In the genomic region with DNA sequence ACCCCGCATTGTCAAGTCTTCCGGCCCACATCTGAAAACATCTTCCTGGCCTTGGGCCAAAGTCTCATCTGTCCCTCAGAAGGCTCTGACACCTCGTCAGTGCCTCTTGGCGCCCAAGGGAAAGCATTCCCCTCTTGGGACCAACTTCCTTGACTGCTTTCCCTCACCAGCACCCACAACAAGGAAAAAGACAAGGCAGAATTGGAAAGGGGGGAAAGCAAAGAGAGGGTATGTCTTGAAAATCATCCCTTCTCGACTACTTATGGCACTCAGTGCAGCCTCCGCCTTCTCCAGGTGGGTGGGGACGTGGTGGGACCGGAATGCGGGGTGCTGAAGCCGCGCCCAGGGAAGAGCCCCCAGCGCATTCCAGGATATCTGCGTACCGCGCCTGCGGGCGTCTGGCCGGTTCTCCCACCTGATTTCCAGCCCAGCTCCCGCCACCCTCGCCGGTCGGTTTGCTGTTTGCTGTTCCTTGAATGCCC, we compare ENCODE assay signal across 8 cellular contexts. TPM values are rescaled to one million over a fixed set of nuclear protein-coding genes. Genes with fewer than 3 reads are reported as not detected.
DNase-seq lines count a peak whose midpoint lies in the region; ATAC-seq and TF ChIP-seq lines count a peak whose summit lies in the region.

No MANE protein-coding gene starts in this region.

- in situ Hi-C loops in HAP-1 (cut with MboI; ENCODE audit: low sequenced_read_pairs), result no loop called here

- intact Hi-C loops in Caco-2 (cut with micrococcal nuclease; ENCODE audit: unreplicated experiment), result loop anchor here (1.0 to 2.0 kb wide), 2 partner anchors 22 to 41 kb away; a partner anchor contains a TSS

- ATAC-seq in GM19463 (IDR thresholded peaks at IDR 0.05; ENCODE audit: unreplicated experiment) (no peak), GM18909 (IDR thresholded peaks at IDR 0.05; ENCODE audit: poor library complexity, unreplicated experiment) (no peak)

- peaks cover 24% of the 10 kb centered on the region for H3K4me1 Mint-ChIP-seq in Caco-2 (ENCODE audit: low read depth, unreplicated experiment)
- H3K4me1 Mint-ChIP-seq in nephron, result peaks cover 56% of the 10 kb centered on the region

- H3K9me3 Mint-ChIP-seq in Caco-2 (ENCODE audit: unreplicated experiment), result no peaks in the 10 kb centered on the region
- H3K9me3 Mint-ChIP-seq in nephron, result no peaks in the 10 kb centered on the region

- H3K9me3 ChIP-seq in Caco-2 (no peaks in the 10 kb centered on the region), HAP-1 (no peaks in the 10 kb centered on the region), SK-N-MC (ENCODE audit: low read depth, low read length) (no peaks in the 10 kb centered on the region), esophagus (ENCODE audit: control insufficient read depth in 2 of 2, insufficient read depth in 1 of 2, low read depth in 1 of 2, low read length in 1 of 2) (no peaks in the 10 kb centered on the region)

- POLR2A ChIA-PET in Caco-2 (lab: Charles Lee), result interaction anchor here (0.6 to 6.3 kb wide), 9 partner anchors 13 to 188 kb away, joined by 3 to 105 read pairs (median 9); a partner anchor contains a TSS

- peak overlapping the region; percentile 69 for H3K9ac ChIP-seq in SK-N-MC (ENCODE audit: insufficient read length)

- H3K4me3 Mint-ChIP-seq in Caco-2 (ENCODE audit: unreplicated experiment), result peak overlapping the region; percentile 81
- H3K4me3 Mint-ChIP-seq in nephron, result peak overlapping the region; percentile 85 to 92 (median 86)

- CTCF ChIA-PET in Caco-2 (lab: Charles Lee), result interaction anchor here (0.6 to 2.5 kb wide), 6 partner anchors 14 to 1316 kb away, joined by 3 to 14 read pairs (median 4); a partner anchor contains a TSS

- 0 to 2% methylated on average over 22 of the region's 22 CpGs for WGBS in esophagus, 2 donors

- H3K27ac ChIP-seq in SK-N-MC (peak overlapping the region; percentile 27), esophagus (ENCODE audit: low read depth in 2 of 2, low read length in 1 of 2) (peak overlapping the region; percentile 90 to 99)

- DNase-seq in Caco-2 (peak; percentile 89 to 94), HAP-1 (ENCODE audit: low spot score in 2 of 2) (peak; percentile 63 to 81), SK-N-MC (ENCODE audit: low read depth, low spot score) (no peak), Ammon's horn (ENCODE audit: low spot score) (no peak)

- H3K36me3 Mint-ChIP-seq in Caco-2 (ENCODE audit: insufficient read depth, unreplicated experiment), result peaks cover 69% of the 10 kb centered on the region
- H3K36me3 Mint-ChIP-seq in nephron (ENCODE audit: low read depth), result peaks cover 14% of the 10 kb centered on the region

- H3K36me3 ChIP-seq in Caco-2 (ENCODE audit: control insufficient read depth, insufficient read depth, low read length), result peaks cover 4% of the 10 kb centered on the region
- H3K36me3 ChIP-seq in HAP-1 (replicated peaks), result peaks cover 30% of the 10 kb centered on the region
- peaks cover 15% of the 10 kb centered on the region; the same call in 1 of the 2 replicates for H3K36me3 ChIP-seq in SK-N-MC (ENCODE audit: insufficient read depth, low read length)
- H3K36me3 ChIP-seq in esophagus (ENCODE audit: control insufficient read depth in 2 of 2, insufficient read depth in 2 of 2, low read length in 1 of 2), result peaks cover 0 to 7% of the 10 kb centered on the region in 2 donors

- H3K4me1 ChIP-seq in Caco-2, result peaks cover 14% of the 10 kb centered on the region
- peaks cover 31% of the 10 kb centered on the region for H3K4me1 ChIP-seq in HAP-1
- peaks cover 7 to 14% of the 10 kb centered on the region in 2 donors for H3K4me1 ChIP-seq in esophagus (ENCODE audit: control insufficient read depth in 2 of 2, insufficient read depth in 2 of 2, low read length in 1 of 2)

- BruUV-seq in Caco-2 (replicated peaks; lab: Mats Ljungman, UMichigan), result no TSS peak

- H3K27ac Mint-ChIP-seq in Caco-2 (ENCODE audit: unreplicated experiment) (peak overlapping the region; percentile 93), nephron (peak overlapping the region; percentile 77 to 98 (median 94))

- H3K27me3 Mint-ChIP-seq in Caco-2 (ENCODE audit: insufficient read depth, unreplicated experiment), result no peaks in the 10 kb centered on the region
- H3K27me3 Mint-ChIP-seq in nephron (ENCODE audit: low read depth), result no peaks in the 10 kb centered on the region

- no peaks in the 10 kb centered on the region for H3K27me3 ChIP-seq in Caco-2 (replicated peaks; ENCODE audit: control insufficient read depth, insufficient read depth, low read length)
- H3K27me3 ChIP-seq in HAP-1 (ENCODE audit: low read depth), result no peaks in the 10 kb centered on the region
- no peaks in the 10 kb centered on the region for H3K27me3 ChIP-seq in esophagus (ENCODE audit: control insufficient read depth in 1 of 2, insufficient read depth in 2 of 2, low read length in 2 of 2)

- TF ChIP-seq CTCF in Caco-2 (IDR thresholded peaks at IDR 0.05; ENCODE audit: insufficient read depth in 1 of 2, low read depth in 1 of 2, low read length in 1 of 2, severe bottlenecking in 1 of 2, unreplicated experiment in 1 of 2) (no peak), nephron (IDR thresholded peaks at IDR 0.05; ENCODE audit: unreplicated experiment in 3 of 3) (no peak)

- H3K4me3 ChIP-seq in Caco-2 (ENCODE audit: low read depth, low read length), result peak overlapping the region; percentile 72
- H3K4me3 ChIP-seq in HAP-1, result peak overlapping the region; percentile 61
- peak overlapping the region; percentile 93 for H3K4me3 ChIP-seq in SK-N-MC
- peak overlapping the region; percentile 66 to 83 for H3K4me3 ChIP-seq in esophagus (ENCODE audit: low read depth in 1 of 2, low read length in 2 of 2)

RNA-seq across cellular contexts. Expression of a gene that starts 0.6 kb away (rescaled TPM):
- total RNA-seq in Caco-2 (2022), result 135 and 150 TPM in 2 replicates
- polyA plus RNA-seq in esophagus, result 10 to 100 TPM; 29.0 to 51.2 TPM

RNA-seq across cellular contexts. Expression of a gene that starts 3.8 kb away (rescaled TPM):
- total RNA-seq in Caco-2 (2022), result 9.0 and 9.8 TPM in 2 replicates
- polyA plus RNA-seq in esophagus, result 10 to 100 TPM in 1 of 2 donors, 1 to 10 TPM in 1; 9.4 to 10.0 TPM

RNA-seq across cellular contexts. Expression of a gene that starts 5.5 kb away (rescaled TPM):
- 24.4 and 30.8 TPM in 2 replicates for total RNA-seq in Caco-2 (2022)
- polyA plus RNA-seq in esophagus, result 10 to 100 TPM; 17.0 to 36.8 TPM

RNA-seq across cellular contexts. Expression of a gene that starts 13.6 kb away (rescaled TPM):
- total RNA-seq in Caco-2 (2022), result 123 and 124 TPM in 2 replicates
- 100 to 1,000 TPM in 1 of 2 donors, 10 to 100 TPM in 1; 79.1 to 134 TPM for polyA plus RNA-seq in esophagus

RNA-seq across cellular contexts. Expression of a gene that starts 17.4 kb away (rescaled TPM):
- total RNA-seq in Caco-2 (2022), result 78.2 and 79.0 TPM in 2 replicates
- polyA plus RNA-seq in esophagus, result 10 to 100 TPM; 14.7 to 31.6 TPM

Comparison
In these comparisons a context has a peak if more than half of its experiments do, and no peak if none do; other contexts are left out.
1. DNase-seq: peak in Caco-2 (2 of 2) and HAP-1 (2 of 2); none in SK-N-MC (single experiment) and Ammon's horn (single experiment).
2. Peak in every context shown above with its lines, with median percentiles within 50 percentile points of each other: H3K4me3 ChIP-seq.